Comparison of ENCODE assay signal across 8 cellular contexts in the genomic region with DNA sequence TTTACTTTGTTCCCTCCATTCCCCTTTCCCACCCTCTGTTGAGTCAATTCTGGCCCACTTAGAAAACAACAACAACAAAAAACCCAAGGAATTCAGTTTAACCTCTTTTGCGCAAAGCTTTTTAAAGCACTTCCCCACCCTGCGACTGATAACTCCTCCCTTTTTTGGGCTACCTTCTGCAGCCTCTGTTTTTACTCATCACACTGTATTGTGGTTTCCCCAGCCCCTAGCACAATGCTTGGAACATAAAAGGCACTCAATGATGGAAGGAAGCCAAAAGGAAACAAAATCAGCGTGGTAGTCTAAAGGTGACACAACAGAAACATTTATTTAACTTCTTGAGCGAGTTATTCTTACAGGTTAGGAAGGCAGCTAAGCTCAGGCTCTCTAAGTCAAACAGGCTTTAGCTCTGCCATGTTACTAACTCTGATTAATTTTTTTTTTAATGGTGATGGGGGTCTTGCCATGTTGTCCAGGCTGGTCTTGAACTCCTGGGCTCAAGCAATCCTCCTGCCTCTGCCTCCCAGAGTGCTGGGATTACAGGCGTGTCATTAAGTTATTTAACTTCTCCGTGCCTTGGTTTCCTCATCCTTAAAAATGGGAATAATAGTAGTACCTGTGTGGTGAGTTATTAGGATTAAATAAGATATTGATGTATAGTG. TPM values are rescaled to one million over a fixed set of nuclear protein-coding genes. Genes with fewer than 3 reads are reported as not detected.
A peak's percentile ranks its signal among the peaks of the same experiment; 100 is the strongest.
DNase-seq lines count a peak whose midpoint lies in the region; ATAC-seq, FAIRE-seq and TF ChIP-seq lines count a peak whose summit lies in the region.

No MANE protein-coding gene starts in this region.

- peak overlapping the region; percentile 67 for H3K4me3 ChIP-seq in A549
- peak overlapping the region; percentile 74 for H3K4me3 ChIP-seq in MG63
- H3K4me3 ChIP-seq in H1 (ENCODE audit: extremely low read depth in 1 of 4, insufficient read depth in 2 of 4, low read depth in 3 of 4, low read length in 4 of 4), result peak overlapping the region; percentile 67 to 86 (median 76)
- H3K4me3 ChIP-seq in neural progenitor cell, result peak overlapping the region; percentile 59

- no peak overlapping the region for H2AFZ ChIP-seq in H1 (ENCODE audit: low read length)
- no peak overlapping the region for H2AFZ ChIP-seq in neural progenitor cell (replicated peaks)

- no peak for DNase-seq in A549 (ENCODE audit: low read depth in 1 of 2, low spot score in 1 of 2)
- no peak for DNase-seq in MG63
- no peak for DNase-seq in WTC11 (ENCODE audit: low spot score)
- DNase-seq in H1 (ENCODE audit: low read depth in 1 of 2, low spot score in 2 of 2), result no peak
- no peak for DNase-seq in neural progenitor cell (ENCODE audit: low spot score)
- DNase-seq in NCI-H1048 (lab: John Stamatoyannopoulos, UW), result no peak

- H3K23ac ChIP-seq in H1 (ENCODE audit: insufficient read length), result no peak overlapping the region

- H3K18ac ChIP-seq in H1 (ENCODE audit: extremely low read depth, low read length), result no peak overlapping the region

- H3K27ac Mint-ChIP-seq in WTC11, result no peak overlapping the region; the same call in 1 of the 2 replicates
- H3K27ac Mint-ChIP-seq in neural progenitor cell, result peak overlapping the region; percentile 82

- no peak overlapping the region for H4K8ac ChIP-seq in H1 (ENCODE audit: extremely low read depth, insufficient read depth, low read length)

- TF ChIP-seq RAD21 in A549 (conservative IDR thresholded peaks at IDR 0.05 in 1 of 2, IDR thresholded peaks at IDR 0.05 in 1 of 2), result no peak
- no peak for TF ChIP-seq RAD21 in H1 (IDR thresholded peaks at IDR 0.05 in 1 of 2, conservative IDR thresholded peaks at IDR 0.05 in 1 of 2; ENCODE audit: low read depth in 2 of 2, low read length in 2 of 2)

- H3K9me3 ChIP-seq in A549 (no peaks in the 10 kb centered on the region), MG63 (no peaks in the 10 kb centered on the region), H1 (ENCODE audit: insufficient read depth in 2 of 2, low read depth in 1 of 2, low read length in 1 of 2) (no peaks in the 10 kb centered on the region), neural progenitor cell (ENCODE audit: low read depth) (no peaks in the 10 kb centered on the region)

- peaks cover 13% of the 10 kb centered on the region for H3K79me1 ChIP-seq in H1 (ENCODE audit: low read depth, low read length)

- POLR2A ChIA-PET in A549 (lab: Yijun Ruan, JAX) (interaction anchor here (1.6 to 2.5 kb wide), 3 partner anchors 8 to 73 kb away, joined by 7 to 23 read pairs (median 18); a partner anchor contains a TSS), WTC11 (lab: Charles Lee) (interaction anchor here (0.6 kb wide), 1 partner anchor 66 kb away, joined by 4 read pairs; no protein-coding TSS in a partner anchor), H1 (lab: Charles Lee; ENCODE audit: partially characterized antibody) (interaction anchor here (0.8 to 8.1 kb wide), 12 partner anchors 8 to 364 kb away, joined by 3 to 84 read pairs (median 9); a partner anchor contains a TSS)

- no peak overlapping the region for H2BK120ac ChIP-seq in H1 (replicated peaks; ENCODE audit: low read depth, low read length)

- no peak overlapping the region for H4K91ac ChIP-seq in H1 (replicated peaks; ENCODE audit: insufficient read length, low read length)

- H2BK12ac ChIP-seq in H1 (ENCODE audit: low read depth, low read length), result no peak overlapping the region; the same call in 1 of the 2 replicates

- H3K4me1 ChIP-seq in A549 (peaks cover 16% of the 10 kb centered on the region), H1 (replicated peaks in 1 of 4; ENCODE audit: control insufficient read depth in 3 of 4, insufficient read depth in 4 of 4, low read length in 3 of 4) (peaks cover 0 to 7% (median 3%) of the 10 kb centered on the region in 4 experiments; a peak in 4 of 7 replicates), neural progenitor cell (peaks cover 24% of the 10 kb centered on the region)

- no peaks in the 10 kb centered on the region for H3K9me3 Mint-ChIP-seq in WTC11
- H3K9me3 Mint-ChIP-seq in neural progenitor cell, result no peaks in the 10 kb centered on the region

- peaks cover 12 to 55% of the 10 kb centered on the region in 2 experiments for H3K79me2 ChIP-seq in H1 (ENCODE audit: control insufficient read depth in 1 of 2, insufficient read depth in 2 of 2, low read length in 2 of 2)
- H3K79me2 ChIP-seq in neural progenitor cell (ENCODE audit: low read depth), result peaks cover 71% of the 10 kb centered on the region

- peak overlapping the region; percentile 86 for H3K4me3 Mint-ChIP-seq in WTC11
- peak overlapping the region; percentile 91 for H3K4me3 Mint-ChIP-seq in neural progenitor cell

- no peak for FAIRE-seq in A549 (lab: Jason Lieb, UNC)
- no peak for FAIRE-seq in H1 (lab: Jason Lieb, UNC)

- H3K23me2 ChIP-seq in H1 (ENCODE audit: low read depth, low read length), result peaks cover 9% of the 10 kb centered on the region

- no peak overlapping the region for H2BK15ac ChIP-seq in H1 (ENCODE audit: low read length)

- TF ChIP-seq CTCF in A549 (IDR thresholded peaks at IDR 0.05) (no peak), WTC11 (IDR thresholded peaks at IDR 0.05) (no peak), H1 (IDR thresholded peaks at IDR 0.05; ENCODE audit: control extremely low read depth in 1 of 3, insufficient read depth in 1 of 3, low read depth in 1 of 3, low read length in 3 of 3) (no peak), neural progenitor cell (IDR thresholded peaks at IDR 0.05) (no peak)

- TF ChIP-seq POLR2A in A549 (IDR thresholded peaks at IDR 0.05; ENCODE audit: low read length) (no peak), H1 (IDR thresholded peaks at IDR 0.05; ENCODE audit: control extremely low read depth in 1 of 2, low read depth in 2 of 2, low read length in 2 of 2) (peak in 1 of 2 experiments; percentile 12; a peak in 1 of 3 replicates)

- H2BK5ac ChIP-seq in H1 (ENCODE audit: low read depth, low read length), result no peak overlapping the region

- no peak overlapping the region for H2BK20ac ChIP-seq in H1 (ENCODE audit: low read length)

- peak overlapping the region; percentile 41 to 90 (median 88); a peak in 6 of 7 replicates for H3K9ac ChIP-seq in H1 (replicated peaks in 1 of 4; ENCODE audit: extremely low read depth in 1 of 4, low read depth in 3 of 4, low read length in 3 of 4)
- peak overlapping the region; percentile 73 for H3K9ac ChIP-seq in neural progenitor cell

- no peak overlapping the region for H3K14ac ChIP-seq in H1 (ENCODE audit: insufficient read length)

- H4K20me1 ChIP-seq in H1 (replicated peaks in 1 of 2; ENCODE audit: control insufficient read depth in 1 of 2, insufficient read depth in 2 of 2, low read length in 2 of 2), result peaks cover 2 to 15% of the 10 kb centered on the region in 2 experiments
- peaks cover 48% of the 10 kb centered on the region for H4K20me1 ChIP-seq in neural progenitor cell (ENCODE audit: low read depth)

- no peak overlapping the region for H4K5ac ChIP-seq in H1 (ENCODE audit: insufficient read length, low read depth, low read length)

- H3K27me3 Mint-ChIP-seq in WTC11 (ENCODE audit: low read depth) (no peaks in the 10 kb centered on the region; the same call in 1 of the 2 replicates), neural progenitor cell (ENCODE audit: insufficient read depth, low read depth) (peaks cover 9% of the 10 kb centered on the region)

- H3F3A ChIP-seq in neural progenitor cell (ENCODE audit: low read depth), result peaks cover 4% of the 10 kb centered on the region

- H3K36me3 Mint-ChIP-seq in WTC11 (no peaks in the 10 kb centered on the region; the same call in 1 of the 2 replicates), neural progenitor cell (peaks cover 2% of the 10 kb centered on the region)

- no peak overlapping the region for H3K56ac ChIP-seq in H1 (replicated peaks; ENCODE audit: insufficient read length, low read depth, low read length)

- ATAC-seq in A549 (no peak), GM18517 (IDR thresholded peaks at IDR 0.05; ENCODE audit: unreplicated experiment) (peak; percentile 24), WTC11 (no peak), HG02970 (IDR thresholded peaks at IDR 0.05; ENCODE audit: low FRiP score, unreplicated experiment) (no peak)

- peaks cover 2% of the 10 kb centered on the region; the same call in 1 of the 2 replicates for H3K36me3 ChIP-seq in MG63
- no peaks in the 10 kb centered on the region; a peak in 1 of 8 replicates for H3K36me3 ChIP-seq in H1 (ENCODE audit: control insufficient read depth in 2 of 4, insufficient read depth in 4 of 4, low read length in 3 of 4)
- H3K36me3 ChIP-seq in neural progenitor cell, result no peaks in the 10 kb centered on the region

- TF ChIP-seq EP300 in A549 (IDR thresholded peaks at IDR 0.05), result no peak
- TF ChIP-seq EP300 in H1 (IDR thresholded peaks at IDR 0.05; ENCODE audit: borderline replicate concordance in 1 of 2, low read depth in 2 of 2, low read length in 2 of 2), result no peak

- H2AK5ac ChIP-seq in H1 (ENCODE audit: low read depth, low read length), result no peak overlapping the region

- peak overlapping the region; percentile 81 to 93; a peak in 4 of 6 replicates for H3K27ac ChIP-seq in A549
- no peak overlapping the region for H3K27ac ChIP-seq in H1 (ENCODE audit: low read depth, low read length)
- H3K27ac ChIP-seq in neural progenitor cell, result no peak overlapping the region

- CTCF ChIA-PET in A549 (lab: Yijun Ruan, JAX) (interaction anchor here (0.9 to 6.5 kb wide), 5 partner anchors 10 to 518 kb away, joined by 3 to 35 read pairs (median 9); no protein-coding TSS in a partner anchor), WTC11 (lab: Charles Lee) (interaction anchor here (0.7 to 2.5 kb wide), 5 partner anchors 8 to 129 kb away, joined by 3 to 13 read pairs (median 5); a partner anchor contains a TSS), H1 (lab: Charles Lee; ENCODE audit: partially characterized antibody) (interaction anchor here (1.2 kb wide), 1 partner anchor 18 kb away, joined by 4 read pairs; no protein-coding TSS in a partner anchor)

- H3K4ac ChIP-seq in H1 (replicated peaks; ENCODE audit: insufficient read length, low read depth, low read length), result no peak overlapping the region

- WGBS in A549 (ENCODE audit: missing lambda C conversion rate), result 78% methylated on average over 6 of the region's 6 CpGs
- WGBS in H1 (ENCODE audit: extremely low coverage in 1 of 2, insufficient coverage in 1 of 2, insufficient read length in 1 of 2, insufficient replicate concordance in 2 of 2, low coverage in 1 of 2, low lambda C conversion rate in 2 of 2, missing lambda C conversion rate in 1 of 2), 2 experiments, result 76% methylated on average over 6 of the region's 6 CpGs; no CpG with 5 or more reads in 1 of the 2 experiments

- H3K4me1 Mint-ChIP-seq in WTC11 (peaks cover 33% of the 10 kb centered on the region), neural progenitor cell (peaks cover 45% of the 10 kb centered on the region)

- H3K27me3 ChIP-seq in MG63 (no peaks in the 10 kb centered on the region), H1 (replicated peaks in 1 of 4; ENCODE audit: control insufficient read depth in 3 of 4, extremely low read depth in 1 of 4, insufficient read depth in 3 of 4, low read length in 3 of 4) (peaks cover 0 to 3% (median 1%) of the 10 kb centered on the region in 4 experiments; a peak in 1 of 7 replicates), neural progenitor cell (no peaks in the 10 kb centered on the region)

- peak overlapping the region; percentile 76 for H3K4me2 ChIP-seq in A549
- peak overlapping the region; percentile 80 to 87 for H3K4me2 ChIP-seq in H1 (ENCODE audit: insufficient read depth in 1 of 2, low read depth in 2 of 2, low read length in 2 of 2)
- H3K4me2 ChIP-seq in neural progenitor cell, result peak overlapping the region; percentile 97

RNA-seq across cellular contexts. Expression of a gene that starts 1.3 kb away (rescaled TPM):
- polyA plus RNA-seq in A549 (2011; rRNA removed), result 9.2 and 9.3 TPM in 2 replicates
- 5.7 and 9.1 TPM in 2 replicates for polyA plus RNA-seq in A549 (2012; cell fraction: cytosol; rRNA removed)
- 10.7 TPM in 2 replicates for polyA plus RNA-seq in A549 (2012; cell fraction: nucleus; rRNA removed)
- 6.3 to 6.9 TPM (median 6.8 TPM) in 3 replicates for polyA plus RNA-seq in A549 (2017; fragmentation: RNase III; extraction: RNeasy Plus Mini Kit Qiagen cat#74134 plus additional on column Dnase treatment)
- polyA minus RNA-seq in A549 (2011; rRNA and poly(A)+ RNA removed), result 12.6 and 14.2 TPM in 2 replicates
- 4.5 and 4.9 TPM in 2 replicates for total RNA-seq in MG63 (2014; rRNA removed; shearing (Covaris generic); ENCODE audit: low replicate concordance)
- total RNA-seq in WTC11 (2021), result 14.6 to 16.7 TPM (median 15.3 TPM) in 3 replicates
- 22.5 and 23.2 TPM in 2 replicates for total RNA-seq in H1 (2021; fragmentation: NEBNext Ultra II Directional; extraction: Animal tissue kit (Norgen Biotek cat#: 25700))
- 24.7 and 35.5 TPM in 2 replicates for polyA plus RNA-seq in H1 (2011; rRNA removed)
- 20.4 TPM for polyA plus RNA-seq in H1 (2011; cell fraction: cytosol; rRNA removed)
- 40.5 TPM for polyA plus RNA-seq in H1 (2011; cell fraction: nucleus; rRNA removed)
- 16.9 to 20.7 TPM (median 18.1 TPM) in 4 replicates for polyA plus RNA-seq in H1 (2012, experiment 1 of 2)
- polyA plus RNA-seq in H1 (2012, experiment 2 of 2), result 6.4 TPM
- polyA plus RNA-seq in H1 (2013, experiment 1 of 2), result 13.5 TPM
- 12.5 TPM for polyA plus RNA-seq in H1 (2013, experiment 2 of 2)
- 34.2 and 41.1 TPM in 2 replicates for polyA minus RNA-seq in H1 (2011; rRNA and poly(A)+ RNA removed)
- polyA minus RNA-seq in H1 (2011; cell fraction: cytosol; rRNA and poly(A)+ RNA removed), result 15.8 TPM
- polyA minus RNA-seq in H1 (2011; cell fraction: nucleus; rRNA and poly(A)+ RNA removed), result 40.5 TPM
- total RNA-seq in neural progenitor cell (ENCODE audit: low replicate concordance), result 33.3 and 36.2 TPM in 2 replicates

Comparison
In these comparisons a context has a peak if more than half of its experiments do, and no peak if none do; other contexts are left out.
1. H3K27ac ChIP-seq: peak in A549 (2 of 2); none in H1 (single experiment) and neural progenitor cell (single experiment).
2. Peak in every context shown above with its lines, with median percentiles within 50 percentile points of each other: H3K4me2 ChIP-seq and H3K4me3 ChIP-seq.